ENCODE assay signal across 10 cellular contexts in genomic region chr12:64666054-64666914, GRCh38. TPM values are rescaled to one million over a fixed set of nuclear protein-coding genes. Genes with fewer than 3 reads are reported as not detected.
DNase-seq lines count a peak whose midpoint lies in the region; ATAC-seq and TF ChIP-seq lines count a peak whose summit lies in the region.
"Had no signal": no experiment of that assay in that cellular context is flagged by ENCODE, and none has a peak within 500 bp of the region (broad histone marks: within the 10 kb centered on the region; RNA-seq: fewer than 3 reads in every experiment).

No MANE protein-coding gene starts in this region.

- no peak overlapping the region for H2AFZ ChIP-seq in PC-9

- no peaks in the 10 kb centered on the region for H4K20me1 ChIP-seq in PC-9 (ENCODE audit: insufficient read depth)

- no peaks in the 10 kb centered on the region for H3K9me3 ChIP-seq in PC-9 (ENCODE audit: insufficient read depth, low read depth)
- H3K9me3 ChIP-seq: SJSA1 had no signal

- H3K9me3 Mint-ChIP-seq in CD14-positive monocyte: no peaks in the 10 kb centered on the region

- peaks cover 3 to 19% of the 10 kb centered on the region in 2 donors for H3K36me3 Mint-ChIP-seq in CD14-positive monocyte

- no peak for TF ChIP-seq CTCF in CD14-positive monocyte (IDR thresholded peaks at IDR 0.05)
- TF ChIP-seq CTCF in PC-9 (conservative IDR thresholded peaks at IDR 0.05): no peak

- CTCF ChIA-PET in PC-9 (lab: Charles Lee): no interaction called here

- BruUV-seq in PC-9 (replicated peaks; lab: Mats Ljungman, UMichigan): no TSS peak

- no peaks in the 10 kb centered on the region; the same call in 1 of the 2 replicates for H3K9me2 ChIP-seq in PC-9 (ENCODE audit: insufficient read depth)

- H3K4me2 ChIP-seq in PC-9: peak overlapping the region; percentile 41

- peak overlapping the region; percentile 48 for H3K27ac ChIP-seq in PC-9
- H3K27ac ChIP-seq: foreskin keratinocyte, SJSA1 had no signal

- H3K27me3 Mint-ChIP-seq in CD14-positive monocyte (ENCODE audit: low read depth in 3 of 3): no peaks in the 10 kb centered on the region

- H3K4me1 Mint-ChIP-seq in CD14-positive monocyte: peaks cover 90% of the 10 kb centered on the region

- peaks cover 87% of the 10 kb centered on the region for H3K4me1 ChIP-seq in PC-9 (replicated peaks; ENCODE audit: insufficient read depth)

- peak overlapping the region in 4 of 7 donors; percentile 9 to 68 (median 28) for H3K27ac Mint-ChIP-seq in CD14-positive monocyte

- no peaks in the 10 kb centered on the region for H3K27me3 ChIP-seq in PC-9 (ENCODE audit: insufficient read depth, low read depth)
- H3K27me3 ChIP-seq: foreskin keratinocyte, SJSA1 had no signal

- peaks cover 46% of the 10 kb centered on the region; the same call in 1 of the 2 replicates for H3F3A ChIP-seq in PC-9 (ENCODE audit: insufficient read depth, low read depth)

- H3K4me3 Mint-ChIP-seq in CD14-positive monocyte: no peak overlapping the region

- intact Hi-C loops in CD14-positive monocyte (cut with micrococcal nuclease): no loop called here
- intact Hi-C loops in PC-9 (cut with micrococcal nuclease; ENCODE audit: unreplicated experiment): no loop called here

- ATAC-seq in GM21447 (IDR thresholded peaks at IDR 0.05; ENCODE audit: unreplicated experiment) (peak; percentile 45), GM21737 (IDR thresholded peaks at IDR 0.05; ENCODE audit: unreplicated experiment) (no peak), GM19328 (IDR thresholded peaks at IDR 0.05; ENCODE audit: unreplicated experiment) (no peak)
- ATAC-seq: foreskin keratinocyte had no signal

- no peak overlapping the region for H3K4me3 ChIP-seq in PC-9
- H3K4me3 ChIP-seq: SJSA1 had no signal

- H3K36me3 ChIP-seq in PC-9 (ENCODE audit: low read depth): no peaks in the 10 kb centered on the region
- H3K36me3 ChIP-seq: SJSA1 had no signal

- POLR2A ChIA-PET in PC-9 (lab: Charles Lee; ENCODE audit: unreplicated experiment): interaction anchor here (0.7 kb wide), 1 partner anchor 37 kb away, joined by 6 read pairs; no protein-coding TSS in a partner anchor

- no peak for DNase-seq in CD14-positive monocyte (ENCODE audit: low spot score)
- DNase-seq in PC-9: peak in 1 of 2 experiments; percentile 72
- peak; percentile 7 for DNase-seq in kidney glomerular epithelial cell (lab: John Stamatoyannopoulos, UW)
- no peak for DNase-seq in GOT3 (lab: John Stamatoyannopoulos, UW)
- no peak for DNase-seq in C1 segment of cervical spinal cord (lab: John Stamatoyannopoulos, UW)
- DNase-seq: foreskin keratinocyte had no signal

- peaks cover 90% of the 10 kb centered on the region for H3K79me2 ChIP-seq in PC-9 (ENCODE audit: low read depth)

RNA-seq across cellular contexts. Expression of gene RASSF3, which starts 56.0 kb away (rescaled TPM):
- polyA plus RNA-seq in CD14-positive monocyte: 10 to 100 TPM in 1 of 2 donors, 1 to 10 TPM in 1; 6.6 to 14.5 TPM
- 32.4 and 38.9 TPM in 2 replicates for total RNA-seq in PC-9 (2021)
